In the genomic region with DNA sequence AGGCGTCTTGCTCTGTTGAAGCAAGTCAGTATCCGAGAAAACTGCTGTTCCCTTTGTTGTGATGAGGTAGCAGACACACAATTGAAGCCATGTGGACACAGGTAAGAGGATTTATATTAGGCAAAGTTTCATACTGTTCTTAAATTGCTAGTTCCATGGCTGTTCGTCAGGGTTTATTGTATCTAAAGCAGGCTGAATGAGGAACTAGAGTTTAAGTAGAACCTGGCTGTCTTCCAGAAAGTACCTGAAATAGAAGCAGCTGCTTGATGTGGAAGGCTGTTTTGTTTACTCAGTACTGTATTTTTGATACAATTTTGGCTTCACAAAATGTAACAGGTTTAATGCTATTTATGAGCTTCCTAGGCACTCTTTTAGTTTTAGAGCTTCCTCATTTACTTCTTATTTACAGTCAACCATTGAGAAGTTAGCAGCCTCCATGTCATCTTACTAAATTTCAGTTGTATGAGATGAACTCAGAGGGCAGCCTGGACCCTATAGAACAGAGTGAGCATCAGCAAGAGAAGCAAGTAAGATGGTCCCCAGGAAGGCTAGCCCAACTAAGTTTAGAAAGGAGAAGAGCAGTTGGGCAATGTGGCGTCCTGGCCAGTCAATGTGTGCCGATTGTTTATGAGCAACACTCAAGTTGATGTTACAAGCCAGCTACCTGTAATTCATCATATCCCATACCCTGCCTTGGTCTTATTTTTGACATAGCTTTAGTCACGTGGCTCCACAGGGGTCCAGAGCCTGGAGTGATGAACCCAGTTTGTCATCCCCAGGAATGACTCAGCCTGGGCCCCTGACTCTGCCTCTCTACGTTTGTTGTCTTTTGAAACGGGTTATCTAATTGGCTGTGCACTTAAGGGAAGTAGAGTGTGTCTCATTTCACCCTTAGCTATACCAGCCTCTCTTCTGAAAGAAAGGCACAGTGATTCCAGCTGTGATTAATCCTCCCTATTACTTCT, we compare ENCODE assay signal across 8 cellular contexts. TPM values are rescaled to one million over a fixed set of nuclear protein-coding genes. Genes with fewer than 3 reads are reported as not detected.
A peak's percentile ranks its signal among the peaks of the same experiment; 100 is the strongest.
DNase-seq lines count a peak whose midpoint lies in the region; ATAC-seq lines count a peak whose summit lies in the region.

No MANE protein-coding gene starts in this region.

- peaks cover 69% of the 10 kb centered on the region for H3K36me3 Mint-ChIP-seq in activated CD4-positive, alpha-beta T cell treated with anti-CD3 and anti-CD28 coated beads, Interleukin-2, amount 10 ng/mL, durations not matched to agents 7 days and 5 days (ENCODE audit: low read depth)

- POLR2A ChIA-PET in activated CD4-positive, alpha-beta T cell treated with anti-CD3 and anti-CD28 coated beads, Interleukin-2, amount 10 ng/mL, durations not matched to agents 7 days and 5 days (lab: Charles Lee), result no interaction called here

- 84% methylated on average over 8 of the region's 8 CpGs for WGBS in aorta, 2 donors

- no peak overlapping the region for H3K27ac ChIP-seq in aorta (ENCODE audit: low read depth in 1 of 2, low read length in 2 of 2)

- H3K4me3 Mint-ChIP-seq in activated CD4-positive, alpha-beta T cell treated with anti-CD3 and anti-CD28 coated beads, Interleukin-2, amount 10 ng/mL, durations not matched to agents 7 days and 5 days, result no peak overlapping the region

- H3K27me3 ChIP-seq in aorta (ENCODE audit: control insufficient read depth in 1 of 2, insufficient read depth in 2 of 2, low read length in 1 of 2), result no peaks in the 10 kb centered on the region

- H3K4me3 ChIP-seq in aorta (ENCODE audit: low read length in 2 of 2), result no peak overlapping the region

- intact Hi-C loops in aorta (cut with DNase I), result no loop called here

- peak; percentile 69 for DNase-seq in activated CD4-positive, alpha-beta T cell treated with anti-CD3 and anti-CD28 coated beads for 48 hours
- DNase-seq in activated CD4-positive, alpha-beta T cell treated with anti-CD3 and anti-CD28 coated beads, Interleukin-2, amount 10 ng/mL, durations not matched to agents 7 days and 5 days, result no peak
- DNase-seq in NCI-H2107 treated with DMSO at 0.1 percent for 48 hours (lab: John Stamatoyannopoulos, UW; ENCODE audit: unreplicated experiment), result peak; percentile 98
- peak; percentile 48 for DNase-seq in astrocyte of the hippocampus (ENCODE audit: low read depth, low spot score)
- peak; percentile 71 for DNase-seq in smooth muscle cell of the brain vasculature (ENCODE audit: low read depth, low spot score)
- no peak for DNase-seq in aorta

- H3K4me1 ChIP-seq in aorta (ENCODE audit: control insufficient read depth in 1 of 2, insufficient read depth in 2 of 2, low read length in 2 of 2), result no peaks in the 10 kb centered on the region

- no peaks in the 10 kb centered on the region for H3K9me3 Mint-ChIP-seq in activated CD4-positive, alpha-beta T cell treated with anti-CD3 and anti-CD28 coated beads, Interleukin-2, amount 10 ng/mL, durations not matched to agents 7 days and 5 days

- CTCF ChIA-PET in activated CD4-positive, alpha-beta T cell treated with anti-CD3 and anti-CD28 coated beads, Interleukin-2, amount 10 ng/mL, durations not matched to agents 7 days and 5 days (lab: Charles Lee), result interaction anchor here (0.9 kb wide), 1 partner anchor 14 kb away, joined by 4 read pairs; no protein-coding TSS in a partner anchor

- ATAC-seq in GM19351 (IDR thresholded peaks at IDR 0.05; ENCODE audit: unreplicated experiment), result no peak
- no peak for ATAC-seq in GM18517 (IDR thresholded peaks at IDR 0.05; ENCODE audit: unreplicated experiment)
- ATAC-seq in aorta (ENCODE audit: low FRiP score), result no peak

- H3K4me1 Mint-ChIP-seq in activated CD4-positive, alpha-beta T cell treated with anti-CD3 and anti-CD28 coated beads, Interleukin-2, amount 10 ng/mL, durations not matched to agents 7 days and 5 days, result peaks cover 5% of the 10 kb centered on the region

- no peaks in the 10 kb centered on the region for H3K27me3 Mint-ChIP-seq in activated CD4-positive, alpha-beta T cell treated with anti-CD3 and anti-CD28 coated beads, Interleukin-2, amount 10 ng/mL, durations not matched to agents 7 days and 5 days

- no peaks in the 10 kb centered on the region for H3K9me3 ChIP-seq in aorta (ENCODE audit: control insufficient read depth, low read length)

- H3K36me3 ChIP-seq in aorta (ENCODE audit: control insufficient read depth in 1 of 2, insufficient read depth in 2 of 2, low read length in 1 of 2), result peaks cover 11 to 14% of the 10 kb centered on the region in 2 donors

- no peak overlapping the region for H3K27ac Mint-ChIP-seq in activated CD4-positive, alpha-beta T cell treated with anti-CD3 and anti-CD28 coated beads, Interleukin-2, amount 10 ng/mL, durations not matched to agents 7 days and 5 days

RNA-seq across cellular contexts. Expression of a gene that starts 9.6 kb away (rescaled TPM):
- total RNA-seq in activated CD4-positive, alpha-beta T cell treated with anti-CD3 and anti-CD28 coated beads, Interleukin-2, amount 10 ng/mL, durations not matched to agents 7 days and 5 days, result 10 to 100 TPM; 35.0 to 36.7 TPM
- total RNA-seq in aorta, result 10 to 100 TPM; 39.1 to 47.5 TPM
- 10 to 100 TPM; 42.1 to 65.4 TPM for polyA plus RNA-seq in aorta

RNA-seq across cellular contexts. Expression of a gene that starts 49.1 kb away (rescaled TPM):
- under 1 TPM; 0.40 to 0.55 TPM for total RNA-seq in activated CD4-positive, alpha-beta T cell treated with anti-CD3 and anti-CD28 coated beads, Interleukin-2, amount 10 ng/mL, durations not matched to agents 7 days and 5 days
- 1 to 10 TPM; 2.2 to 2.6 TPM for total RNA-seq in aorta
- 1 to 10 TPM; 3.0 to 7.6 TPM for polyA plus RNA-seq in aorta

RNA-seq across cellular contexts. Expression of a gene that starts 49.3 kb away (rescaled TPM):
- total RNA-seq in activated CD4-positive, alpha-beta T cell treated with anti-CD3 and anti-CD28 coated beads, Interleukin-2, amount 10 ng/mL, durations not matched to agents 7 days and 5 days, result 10 to 100 TPM; 32.2 to 34.2 TPM
- total RNA-seq in aorta, result 10 to 100 TPM; 30.9 to 32.5 TPM
- 10 to 100 TPM; 10.4 to 12.7 TPM for polyA plus RNA-seq in aorta

RNA-seq across cellular contexts. Expression of a gene that starts 49.6 kb away (rescaled TPM):
- 100 to 1,000 TPM; 115 to 137 TPM for total RNA-seq in activated CD4-positive, alpha-beta T cell treated with anti-CD3 and anti-CD28 coated beads, Interleukin-2, amount 10 ng/mL, durations not matched to agents 7 days and 5 days
- 10 to 100 TPM; 59.8 to 85.7 TPM for total RNA-seq in aorta
- polyA plus RNA-seq in aorta, result 10 to 100 TPM; 34.9 to 90.8 TPM

Comparison
In these comparisons a context has a peak if more than half of its experiments do, and no peak if none do; other contexts are left out.
1. DNase-seq: peak in activated CD4-positive, alpha-beta T cell treated with anti-CD3 and anti-CD28 coated beads for 48 hours (single experiment), NCI-H2107 treated with DMSO at 0.1 percent for 48 hours (single experiment), astrocyte of the hippocampus (single experiment) and smooth muscle cell of the brain vasculature (single experiment); none in activated CD4-positive, alpha-beta T cell treated with anti-CD3 and anti-CD28 coated beads, Interleukin-2, amount 10 ng/mL, durations not matched to agents 7 days and 5 days (single experiment) and aorta (0 of 2).